Comparison of ENCODE assay signal across 1 cellular context in genomic region chr2:107688135-107688534, GRCh38.
TF ChIP-seq lines count a peak whose summit lies in the region.

No MANE protein-coding gene starts in this region.

TF ChIP-seq in GM23338, 12 proteins besides CTCF, POLR2A, EP300 and RAD21 (continued from another document):
- TF ChIP-seq, protein P1, sequence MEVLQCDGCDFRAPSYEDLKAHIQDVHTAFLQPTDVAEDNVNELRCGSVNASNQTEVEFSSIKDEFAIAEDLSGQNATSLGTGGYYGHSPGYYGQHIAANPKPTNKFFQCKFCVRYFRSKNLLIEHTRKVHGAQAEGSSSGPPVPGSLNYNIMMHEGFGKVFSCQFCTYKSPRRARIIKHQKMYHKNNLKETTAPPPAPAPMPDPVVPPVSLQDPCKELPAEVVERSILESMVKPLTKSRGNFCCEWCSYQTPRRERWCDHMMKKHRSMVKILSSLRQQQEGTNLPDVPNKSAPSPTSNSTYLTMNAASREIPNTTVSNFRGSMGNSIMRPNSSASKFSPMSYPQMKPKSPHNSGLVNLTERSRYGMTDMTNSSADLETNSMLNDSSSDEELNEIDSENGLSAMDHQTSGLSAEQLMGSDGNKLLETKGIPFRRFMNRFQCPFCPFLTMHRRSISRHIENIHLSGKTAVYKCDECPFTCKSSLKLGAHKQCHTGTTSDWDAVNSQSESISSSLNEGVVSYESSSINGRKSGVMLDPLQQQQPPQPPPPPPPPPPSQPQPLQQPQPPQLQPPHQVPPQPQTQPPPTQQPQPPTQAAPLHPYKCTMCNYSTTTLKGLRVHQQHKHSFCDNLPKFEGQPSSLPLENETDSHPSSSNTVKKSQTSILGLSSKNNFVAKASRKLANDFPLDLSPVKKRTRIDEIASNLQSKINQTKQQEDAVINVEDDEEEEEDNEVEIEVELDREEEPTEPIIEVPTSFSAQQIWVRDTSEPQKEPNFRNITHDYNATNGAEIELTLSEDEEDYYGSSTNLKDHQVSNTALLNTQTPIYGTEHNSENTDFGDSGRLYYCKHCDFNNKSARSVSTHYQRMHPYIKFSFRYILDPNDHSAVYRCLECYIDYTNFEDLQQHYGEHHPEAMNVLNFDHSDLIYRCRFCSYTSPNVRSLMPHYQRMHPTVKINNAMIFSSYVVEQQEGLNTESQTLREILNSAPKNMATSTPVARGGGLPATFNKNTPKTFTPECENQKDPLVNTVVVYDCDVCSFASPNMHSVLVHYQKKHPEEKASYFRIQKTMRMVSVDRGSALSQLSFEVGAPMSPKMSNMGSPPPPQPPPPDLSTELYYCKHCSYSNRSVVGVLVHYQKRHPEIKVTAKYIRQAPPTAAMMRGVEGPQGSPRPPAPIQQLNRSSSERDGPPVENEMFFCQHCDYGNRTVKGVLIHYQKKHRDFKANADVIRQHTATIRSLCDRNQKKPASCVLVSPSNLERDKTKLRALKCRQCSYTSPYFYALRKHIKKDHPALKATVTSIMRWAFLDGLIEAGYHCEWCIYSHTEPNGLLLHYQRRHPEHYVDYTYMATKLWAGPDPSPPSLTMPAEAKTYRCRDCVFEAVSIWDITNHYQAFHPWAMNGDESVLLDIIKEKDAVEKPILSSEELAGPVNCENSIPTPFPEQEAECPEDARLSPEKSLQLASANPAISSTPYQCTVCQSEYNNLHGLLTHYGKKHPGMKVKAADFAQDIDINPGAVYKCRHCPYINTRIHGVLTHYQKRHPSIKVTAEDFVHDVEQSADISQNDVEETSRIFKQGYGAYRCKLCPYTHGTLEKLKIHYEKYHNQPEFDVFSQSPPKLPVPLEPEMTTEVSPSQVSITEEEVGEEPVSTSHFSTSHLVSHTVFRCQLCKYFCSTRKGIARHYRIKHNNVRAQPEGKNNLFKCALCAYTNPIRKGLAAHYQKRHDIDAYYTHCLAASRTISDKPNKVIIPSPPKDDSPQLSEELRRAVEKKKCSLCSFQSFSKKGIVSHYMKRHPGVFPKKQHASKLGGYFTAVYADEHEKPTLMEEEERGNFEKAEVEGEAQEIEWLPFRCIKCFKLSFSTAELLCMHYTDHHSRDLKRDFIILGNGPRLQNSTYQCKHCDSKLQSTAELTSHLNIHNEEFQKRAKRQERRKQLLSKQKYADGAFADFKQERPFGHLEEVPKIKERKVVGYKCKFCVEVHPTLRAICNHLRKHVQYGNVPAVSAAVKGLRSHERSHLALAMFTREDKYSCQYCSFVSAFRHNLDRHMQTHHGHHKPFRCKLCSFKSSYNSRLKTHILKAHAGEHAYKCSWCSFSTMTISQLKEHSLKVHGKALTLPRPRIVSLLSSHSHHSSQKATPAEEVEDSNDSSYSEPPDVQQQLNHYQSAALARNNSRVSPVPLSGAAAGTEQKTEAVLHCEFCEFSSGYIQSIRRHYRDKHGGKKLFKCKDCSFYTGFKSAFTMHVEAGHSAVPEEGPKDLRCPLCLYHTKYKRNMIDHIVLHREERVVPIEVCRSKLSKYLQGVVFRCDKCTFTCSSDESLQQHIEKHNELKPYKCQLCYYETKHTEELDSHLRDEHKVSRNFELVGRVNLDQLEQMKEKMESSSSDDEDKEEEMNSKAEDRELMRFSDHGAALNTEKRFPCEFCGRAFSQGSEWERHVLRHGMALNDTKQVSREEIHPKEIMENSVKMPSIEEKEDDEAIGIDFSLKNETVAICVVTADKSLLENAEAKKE (CRISPR knock-in tag; IDR thresholded peaks at IDR 0.05), result no peak
- TF ChIP-seq STAT1 (IDR thresholded peaks at IDR 0.05; ENCODE audit: unreplicated experiment) (no peak), ZNF331 (CRISPR knock-in tag; IDR thresholded peaks at IDR 0.05; ENCODE audit: low read depth) (no peak), EZH2phosphoT487 (IDR thresholded peaks at IDR 0.05; ENCODE audit: unreplicated experiment) (no peak), NANOG (IDR thresholded peaks at IDR 0.05; ENCODE audit: borderline replicate concordance) (no peak)
- TF ChIP-seq, protein P2, sequence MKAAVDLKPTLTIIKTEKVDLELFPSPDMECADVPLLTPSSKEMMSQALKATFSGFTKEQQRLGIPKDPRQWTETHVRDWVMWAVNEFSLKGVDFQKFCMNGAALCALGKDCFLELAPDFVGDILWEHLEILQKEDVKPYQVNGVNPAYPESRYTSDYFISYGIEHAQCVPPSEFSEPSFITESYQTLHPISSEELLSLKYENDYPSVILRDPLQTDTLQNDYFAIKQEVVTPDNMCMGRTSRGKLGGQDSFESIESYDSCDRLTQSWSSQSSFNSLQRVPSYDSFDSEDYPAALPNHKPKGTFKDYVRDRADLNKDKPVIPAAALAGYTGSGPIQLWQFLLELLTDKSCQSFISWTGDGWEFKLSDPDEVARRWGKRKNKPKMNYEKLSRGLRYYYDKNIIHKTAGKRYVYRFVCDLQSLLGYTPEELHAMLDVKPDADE (IDR thresholded peaks at IDR 0.05), result no peak
